ENCODE assay signal across 8 cellular contexts in genomic region chr20:3818155-3819151, GRCh38.
DNase-seq lines count a peak whose midpoint lies in the region; ATAC-seq and TF ChIP-seq lines count a peak whose summit lies in the region.

No MANE protein-coding gene starts in this region.

- ATAC-seq in HG02840 (IDR thresholded peaks at IDR 0.05; ENCODE audit: low FRiP score, unreplicated experiment) (no peak), GM21447 (IDR thresholded peaks at IDR 0.05; ENCODE audit: unreplicated experiment) (no peak)

- H3K27ac ChIP-seq in layer of hippocampus (ENCODE audit: low read depth, low read length) (peak overlapping the region; percentile 72), substantia nigra (ENCODE audit: low read depth, low read length, poor library complexity, severe bottlenecking) (peak overlapping the region; percentile 100)

- H3K4me3 ChIP-seq in HFF-Myc (replicated peaks; ENCODE audit: low read depth, low read length): no peak overlapping the region

- peak; percentile 79 for TF ChIP-seq CTCF in HFF-Myc (IDR thresholded peaks at IDR 0.05; ENCODE audit: low read depth, low read length, missing control alignments)

- H3K27me3 ChIP-seq in layer of hippocampus (ENCODE audit: control insufficient read depth, insufficient read depth, low read length): no peaks in the 10 kb centered on the region

- DNase-seq in COR-L47 (lab: John Stamatoyannopoulos, UW): peak; percentile 90
- peak; percentile 85 for DNase-seq in HFF-Myc (ENCODE audit: extremely low read depth, low read depth)
- DNase-seq in NOMO-1 (lab: John Stamatoyannopoulos, UW; ENCODE audit: unreplicated experiment in 2 of 2): peak; percentile 33 to 41
- peak; percentile 51 to 88 for DNase-seq in T47D (ENCODE audit: low read depth in 1 of 2, low spot score in 1 of 2)
- DNase-seq in substantia nigra (lab: John Stamatoyannopoulos, UW): peak in 29 of 49 donors; percentile 12 to 58 (median 32)

- in situ Hi-C loops in T47D (cut with HindIII; ENCODE audit: low pct_unique_long_range_greater_than_20kb, low sequenced_read_pairs): no loop called here

Comparison
In these comparisons a context has a peak if more than half of its experiments do, and no peak if none do; other contexts are left out.
1. DNase-seq: peak in every context shown above with its lines; median percentile 90 in COR-L47; 85 in HFF-Myc; 70 in T47D; 37 in NOMO-1; 32 in substantia nigra.